In the genomic region with DNA sequence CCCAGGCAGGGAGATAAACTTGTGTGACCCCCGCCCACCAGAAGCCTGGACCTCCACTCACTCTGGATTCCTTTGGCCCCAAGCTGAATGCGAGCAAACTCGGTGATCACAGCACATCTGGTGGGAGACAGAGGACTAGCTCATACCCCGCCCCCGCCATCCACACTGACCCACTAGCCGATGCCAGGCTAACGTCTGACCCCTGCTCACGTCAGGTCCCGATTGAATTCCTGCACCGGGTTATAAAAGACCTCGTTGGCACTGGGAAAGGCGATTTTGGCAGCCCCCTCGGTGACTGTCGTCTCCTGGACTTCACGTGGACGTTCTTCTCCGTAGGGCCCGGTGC, we compare ENCODE assay signal across 8 cellular contexts. TPM values are rescaled to one million over a fixed set of nuclear protein-coding genes. Genes with fewer than 3 reads are reported as not detected.
DNase-seq lines count a peak whose midpoint lies in the region; ATAC-seq and TF ChIP-seq lines count a peak whose summit lies in the region.

No MANE protein-coding gene starts in this region.

- no peak for ATAC-seq in GM18873 (IDR thresholded peaks at IDR 0.05; ENCODE audit: low FRiP score, unreplicated experiment)

- H3K4me1 Mint-ChIP-seq in neural crest cell: peaks cover 33% of the 10 kb centered on the region

- H3K27me3 ChIP-seq in BJ (ENCODE audit: control insufficient read depth, insufficient read depth, low read length): no peaks in the 10 kb centered on the region
- H3K27me3 ChIP-seq in effector memory CD4-positive, alpha-beta T cell (replicated peaks; ENCODE audit: control insufficient read depth, insufficient read depth, low read length, poor library complexity, severe bottlenecking): no peaks in the 10 kb centered on the region

- peaks cover 36% of the 10 kb centered on the region for H3K4me1 ChIP-seq in effector memory CD4-positive, alpha-beta T cell (ENCODE audit: control insufficient read depth, insufficient read depth, low read length, poor library complexity, severe bottlenecking)

- no peaks in the 10 kb centered on the region for H3K36me3 Mint-ChIP-seq in neural crest cell (ENCODE audit: low read depth)

- H3K27ac Mint-ChIP-seq in neural crest cell (ENCODE audit: unreplicated experiment): peak overlapping the region; percentile 95

- peaks cover 2% of the 10 kb centered on the region for H3K27me3 Mint-ChIP-seq in neural crest cell (ENCODE audit: low read depth)

- no peak for TF ChIP-seq POLR2A in NB4 (IDR thresholded peaks at IDR 0.05; ENCODE audit: extremely low read depth, insufficient read length)

- H3K4me3 Mint-ChIP-seq in neural crest cell: peak overlapping the region; percentile 99

- H3K4me3 ChIP-seq in BJ (ENCODE audit: low read depth, low read length): peak overlapping the region; percentile 99
- H3K4me3 ChIP-seq in NB4 (ENCODE audit: low read depth, low read length): peak overlapping the region; percentile 96
- peak overlapping the region; percentile 80 for H3K4me3 ChIP-seq in effector memory CD4-positive, alpha-beta T cell (ENCODE audit: insufficient read depth, low read depth, low read length, poor library complexity, severe bottlenecking)

- no peak for DNase-seq in BJ (ENCODE audit: low read depth)
- DNase-seq in NB4 (ENCODE audit: low read depth): no peak
- no peak for DNase-seq in effector memory CD4-positive, alpha-beta T cell
- DNase-seq in neural crest cell (ENCODE audit: low read depth, low spot score): no peak
- no peak for DNase-seq in NCI-H1417 treated with DMSO at 0.1 percent for 48 hours (lab: John Stamatoyannopoulos, UW)
- no peak for DNase-seq in DMS53 treated with DMSO at 0.1 percent for 48 hours (lab: John Stamatoyannopoulos, UW; ENCODE audit: unreplicated experiment)
- DNase-seq in activated CD4-positive, CD25-positive, alpha-beta regulatory T cell (lab: John Stamatoyannopoulos, UW): no peak

- CTCF ChIA-PET in BJ (lab: Yijun Ruan, JAX): interaction anchor here (1.0 to 2.2 kb wide), 3 partner anchors 22 to 138 kb away, joined by 3 to 6 read pairs (median 4); no protein-coding TSS in a partner anchor

- H3K9me3 Mint-ChIP-seq in neural crest cell: no peaks in the 10 kb centered on the region

- peaks cover 6% of the 10 kb centered on the region for H3K36me3 ChIP-seq in BJ (ENCODE audit: control insufficient read depth, insufficient read depth, low read length)
- peaks cover 13% of the 10 kb centered on the region for H3K36me3 ChIP-seq in effector memory CD4-positive, alpha-beta T cell (ENCODE audit: control insufficient read depth, insufficient read depth, low read length)

- TF ChIP-seq CTCF in BJ (IDR thresholded peaks at IDR 0.05; ENCODE audit: insufficient read depth, low read depth, low read length) (no peak), NB4 (IDR thresholded peaks at IDR 0.05; ENCODE audit: low read depth, low read length) (no peak), neural crest cell (conservative IDR thresholded peaks at IDR 0.05) (no peak)

- no peaks in the 10 kb centered on the region for H3K9me3 ChIP-seq in effector memory CD4-positive, alpha-beta T cell (ENCODE audit: control insufficient read depth, low read length)

- POLR2A ChIA-PET in BJ (lab: Charles Lee): no interaction called here

- peak overlapping the region; percentile 69 for H3K27ac ChIP-seq in effector memory CD4-positive, alpha-beta T cell (ENCODE audit: insufficient read depth, low read length, poor library complexity, severe bottlenecking)

RNA-seq across cellular contexts. Expression of a gene that starts 0.6 kb away (rescaled TPM):
- 15.9 and 30.8 TPM in 2 replicates for polyA plus RNA-seq in BJ (2011; rRNA removed)
- polyA minus RNA-seq in BJ (2011; rRNA and poly(A)+ RNA removed): 20.2 and 36.8 TPM in 2 replicates
- total RNA-seq in neural crest cell: 57.1 and 58.2 TPM in 2 replicates

RNA-seq across cellular contexts. Expression of a gene that starts 2.2 kb away (rescaled TPM):
- 46.8 and 98.7 TPM in 2 replicates for polyA plus RNA-seq in BJ (2011; rRNA removed)
- polyA minus RNA-seq in BJ (2011; rRNA and poly(A)+ RNA removed): 65.7 and 80.7 TPM in 2 replicates
- total RNA-seq in neural crest cell: 88.3 and 99.4 TPM in 2 replicates

RNA-seq across cellular contexts. Expression of a gene that starts 13.3 kb away (rescaled TPM):
- 0.29 and 0.34 TPM in 2 replicates for polyA plus RNA-seq in BJ (2011; rRNA removed)
- 0.28 and 0.31 TPM in 2 replicates for polyA minus RNA-seq in BJ (2011; rRNA and poly(A)+ RNA removed)
- 0.30 and 0.45 TPM in 2 replicates for total RNA-seq in neural crest cell

RNA-seq across cellular contexts. Expression of a gene that starts 34.3 kb away (rescaled TPM):
- polyA plus RNA-seq in BJ (2011; rRNA removed): 56.8 and 73.1 TPM in 2 replicates
- 50.4 and 54.7 TPM in 2 replicates for polyA minus RNA-seq in BJ (2011; rRNA and poly(A)+ RNA removed)
- total RNA-seq in neural crest cell: 60.6 and 60.7 TPM in 2 replicates

RNA-seq across cellular contexts. Expression of a gene that starts 34.3 kb away (rescaled TPM):
- polyA plus RNA-seq in BJ (2011; rRNA removed): 9.1 and 18.2 TPM in 2 replicates
- polyA minus RNA-seq in BJ (2011; rRNA and poly(A)+ RNA removed): 4.2 and 7.4 TPM in 2 replicates
- total RNA-seq in neural crest cell: 72.5 and 80.3 TPM in 2 replicates
